In the genomic region with DNA sequence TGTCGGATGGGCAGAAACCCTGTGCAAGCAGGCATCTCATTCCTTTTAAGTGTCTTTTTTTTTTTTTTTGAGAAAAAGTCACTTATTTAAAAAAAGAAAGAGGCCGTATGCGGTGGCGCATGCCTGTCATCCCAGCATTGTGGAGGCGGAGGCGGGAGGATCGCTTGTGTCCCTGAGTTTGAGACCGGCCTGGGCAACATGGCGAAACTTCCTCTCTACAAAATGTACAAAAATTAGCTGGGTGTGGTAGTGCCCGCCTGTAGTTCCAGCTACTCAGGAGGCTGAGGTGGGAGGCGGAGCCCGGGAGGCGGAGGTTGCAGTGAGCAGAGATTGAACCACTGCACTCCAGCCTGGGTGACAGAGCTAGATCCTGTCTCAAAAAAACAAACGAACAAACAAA, we compare ENCODE assay signal across 10 cellular contexts. TPM values are rescaled to one million over a fixed set of nuclear protein-coding genes. Genes with fewer than 3 reads are reported as not detected.
DNase-seq lines count a peak whose midpoint lies in the region; ATAC-seq, FAIRE-seq and TF ChIP-seq lines count a peak whose summit lies in the region.
"Had no signal": no experiment of that assay in that cellular context is flagged by ENCODE, and none has a peak within 500 bp of the region (broad histone marks: within the 10 kb centered on the region; RNA-seq: fewer than 3 reads in every experiment).

No MANE protein-coding gene starts in this region.

- no peak overlapping the region for H3K27ac Mint-ChIP-seq in activated CD4-positive, alpha-beta T cell treated with anti-CD3 and anti-CD28 coated beads, Interleukin-2, amount 10 ng/mL, durations not matched to agents 7 days and 5 days
- H3K27ac Mint-ChIP-seq in activated CD8-positive, alpha-beta T cell treated with anti-CD3 and anti-CD28 coated beads, Interleukin-2, amount 10 ng/mL, durations not matched to agents 7 days and 5 days: no peak overlapping the region

- H3K9me3 Mint-ChIP-seq in activated CD4-positive, alpha-beta T cell treated with anti-CD3 and anti-CD28 coated beads, Interleukin-2, amount 10 ng/mL, durations not matched to agents 7 days and 5 days: no peaks in the 10 kb centered on the region
- H3K9me3 Mint-ChIP-seq in activated CD8-positive, alpha-beta T cell treated with anti-CD3 and anti-CD28 coated beads, Interleukin-2, amount 10 ng/mL, durations not matched to agents 7 days and 5 days (ENCODE audit: insufficient read depth): no peaks in the 10 kb centered on the region

- peaks cover 5% of the 10 kb centered on the region for H3K36me3 Mint-ChIP-seq in activated CD4-positive, alpha-beta T cell treated with anti-CD3 and anti-CD28 coated beads, Interleukin-2, amount 10 ng/mL, durations not matched to agents 7 days and 5 days (ENCODE audit: low read depth)
- H3K36me3 Mint-ChIP-seq in activated CD8-positive, alpha-beta T cell treated with anti-CD3 and anti-CD28 coated beads, Interleukin-2, amount 10 ng/mL, durations not matched to agents 7 days and 5 days (ENCODE audit: low read depth): peaks cover 2% of the 10 kb centered on the region

- peaks cover 22% of the 10 kb centered on the region for H3K79me2 ChIP-seq in hepatocyte

- no peak for TF ChIP-seq CTCF in hepatocyte (IDR thresholded peaks at IDR 0.05; ENCODE audit: poor library complexity)

- WGBS in hepatocyte (ENCODE audit: low lambda C conversion rate, missing lambda C conversion rate): 92% methylated on average over 14 of the region's 14 CpGs
- 55 to 86% (median 58%) methylated on average over 14 of the region's 14 CpGs for WGBS in small intestine, 3 donors

- peaks cover 27% of the 10 kb centered on the region for H3K4me1 Mint-ChIP-seq in activated CD4-positive, alpha-beta T cell treated with anti-CD3 and anti-CD28 coated beads, Interleukin-2, amount 10 ng/mL, durations not matched to agents 7 days and 5 days
- H3K4me1 Mint-ChIP-seq in activated CD8-positive, alpha-beta T cell treated with anti-CD3 and anti-CD28 coated beads, Interleukin-2, amount 10 ng/mL, durations not matched to agents 7 days and 5 days (ENCODE audit: low read depth): peaks cover 17% of the 10 kb centered on the region

- H3K36me3 ChIP-seq in hepatocyte (replicated peaks; ENCODE audit: insufficient read depth, low read depth): no peaks in the 10 kb centered on the region
- H3K36me3 ChIP-seq in subcutaneous abdominal adipose tissue (ENCODE audit: control insufficient read depth in 5 of 5, insufficient read depth in 5 of 5, low read length in 5 of 5): peaks cover 0 to 4% (median 0%) of the 10 kb centered on the region in 5 donors
- H3K36me3 ChIP-seq in small intestine (ENCODE audit: control insufficient read depth in 2 of 2, insufficient read depth in 2 of 2, low read length in 2 of 2): no peaks in the 10 kb centered on the region

- ATAC-seq in activated CD8-positive, alpha-beta T cell treated with anti-CD3 and anti-CD28 coated beads, Interleukin-2, amount 10 ng/mL, durations not matched to agents 7 days and 5 days: no peak
- no peak for ATAC-seq in left colon

- H2AFZ ChIP-seq in hepatocyte: no peak overlapping the region

- no peak for FAIRE-seq in small intestine (lab: Jason Lieb, UNC)
- no peak for FAIRE-seq in GM19239 (lab: Jason Lieb, UNC)

- peaks cover 28% of the 10 kb centered on the region for H3K27me3 Mint-ChIP-seq in activated CD4-positive, alpha-beta T cell treated with anti-CD3 and anti-CD28 coated beads, Interleukin-2, amount 10 ng/mL, durations not matched to agents 7 days and 5 days
- peaks cover 26% of the 10 kb centered on the region for H3K27me3 Mint-ChIP-seq in activated CD8-positive, alpha-beta T cell treated with anti-CD3 and anti-CD28 coated beads, Interleukin-2, amount 10 ng/mL, durations not matched to agents 7 days and 5 days (ENCODE audit: low read depth)

- DNase-seq in activated CD4-positive, alpha-beta T cell treated with anti-CD3 and anti-CD28 coated beads, Interleukin-2, amount 10 ng/mL, durations not matched to agents 7 days and 5 days: no peak
- no peak for DNase-seq in activated CD4-positive, alpha-beta T cell treated with anti-CD3 and anti-CD28 coated beads for 1 hour
- DNase-seq in activated CD8-positive, alpha-beta T cell treated with anti-CD3 and anti-CD28 coated beads, Interleukin-2, amount 10 ng/mL, durations not matched to agents 7 days and 5 days: no peak
- no peak for DNase-seq in hepatocyte (ENCODE audit: low spot score)
- no peak for DNase-seq in left colon
- no peak for DNase-seq in small intestine
- no peak for DNase-seq in GM19239 (ENCODE audit: insufficient read length, low spot score)
- DNase-seq: activated CD8-positive, alpha-beta memory T cell treated with anti-CD3 and anti-CD28 coated beads for 24 hours; foreskin melanocyte had no signal

- CTCF ChIA-PET in activated CD4-positive, alpha-beta T cell treated with anti-CD3 and anti-CD28 coated beads, Interleukin-2, amount 10 ng/mL, durations not matched to agents 7 days and 5 days (lab: Charles Lee): interaction anchor here (0.6 to 2.3 kb wide), 3 partner anchors 9 to 665 kb away, joined by 3 to 13 read pairs (median 3); no protein-coding TSS in a partner anchor
- CTCF ChIA-PET in activated CD8-positive, alpha-beta T cell treated with anti-CD3 and anti-CD28 coated beads, Interleukin-2, amount 10 ng/mL, durations not matched to agents 7 days and 5 days (lab: Charles Lee): interaction anchor here (0.7 to 0.9 kb wide), 2 partner anchors 37 to 137 kb away, joined by 3 read pairs; partner anchors contain the start of gene ERO1B

- H3K27ac ChIP-seq in hepatocyte (no peak overlapping the region), subcutaneous abdominal adipose tissue (ENCODE audit: low read depth, low read length) (no peak overlapping the region), small intestine (ENCODE audit: low read depth in 1 of 2, low read length in 1 of 2) (no peak overlapping the region)

- H3K4me1 ChIP-seq in hepatocyte (ENCODE audit: insufficient read depth) (peaks cover 22% of the 10 kb centered on the region), subcutaneous abdominal adipose tissue (ENCODE audit: control insufficient read depth in 5 of 5, insufficient read depth in 5 of 5, low read length in 5 of 5) (peaks cover 1 to 55% (median 28%) of the 10 kb centered on the region in 5 donors), small intestine (ENCODE audit: control insufficient read depth in 2 of 2, insufficient read depth in 1 of 2, low read depth in 1 of 2, low read length in 1 of 2) (peaks cover 0 to 5% of the 10 kb centered on the region in 2 donors)

- H4K20me1 ChIP-seq in hepatocyte (ENCODE audit: insufficient read depth, poor library complexity, severe bottlenecking): peaks cover 23% of the 10 kb centered on the region

- intact Hi-C loops in left colon (cut with DNase I, micrococcal nuclease): no loop called here

- peak overlapping the region in 1 of 5 donors; percentile 76 for H3K9ac ChIP-seq in subcutaneous abdominal adipose tissue (ENCODE audit: low read length in 5 of 5)

- no peaks in the 10 kb centered on the region for H3K9me2 ChIP-seq in hepatocyte (replicated peaks; ENCODE audit: insufficient read depth)

- peak overlapping the region; percentile 80 for H3K4me2 ChIP-seq in hepatocyte

- H3K4me3 ChIP-seq in hepatocyte (peak overlapping the region; percentile 81), subcutaneous abdominal adipose tissue (ENCODE audit: low read depth in 1 of 5, low read length in 5 of 5) (peak overlapping the region; percentile 84 to 92 (median 90)), small intestine (ENCODE audit: low read depth in 1 of 2, low read length in 2 of 2) (peak overlapping the region in 1 of 2 donors; percentile 82)

- POLR2A ChIA-PET in activated CD4-positive, alpha-beta T cell treated with anti-CD3 and anti-CD28 coated beads, Interleukin-2, amount 10 ng/mL, durations not matched to agents 7 days and 5 days (lab: Charles Lee): no interaction called here
- POLR2A ChIA-PET in activated CD8-positive, alpha-beta T cell treated with anti-CD3 and anti-CD28 coated beads, Interleukin-2, amount 10 ng/mL, durations not matched to agents 7 days and 5 days (lab: Charles Lee): interaction anchor here (2.1 kb wide), 1 partner anchor 12 kb away, joined by 4 read pairs; no protein-coding TSS in a partner anchor

- H3K4me3 Mint-ChIP-seq in activated CD4-positive, alpha-beta T cell treated with anti-CD3 and anti-CD28 coated beads, Interleukin-2, amount 10 ng/mL, durations not matched to agents 7 days and 5 days: peak overlapping the region; percentile 93
- peak overlapping the region; percentile 94 for H3K4me3 Mint-ChIP-seq in activated CD8-positive, alpha-beta T cell treated with anti-CD3 and anti-CD28 coated beads, Interleukin-2, amount 10 ng/mL, durations not matched to agents 7 days and 5 days

- H3K27me3 ChIP-seq in hepatocyte (peaks cover 17% of the 10 kb centered on the region), subcutaneous abdominal adipose tissue (ENCODE audit: control insufficient read depth in 5 of 5, insufficient read depth in 4 of 5, low read length in 5 of 5) (peaks cover 0 to 17% (median 8%) of the 10 kb centered on the region in 5 donors), small intestine (ENCODE audit: control insufficient read depth in 2 of 2, insufficient read depth in 2 of 2, low read length in 2 of 2) (no peaks in the 10 kb centered on the region)

- no peaks in the 10 kb centered on the region for H3K9me3 ChIP-seq in hepatocyte (ENCODE audit: low read depth)
- no peaks in the 10 kb centered on the region for H3K9me3 ChIP-seq in subcutaneous abdominal adipose tissue (ENCODE audit: control insufficient read depth in 5 of 5, low read length in 5 of 5)
- no peaks in the 10 kb centered on the region for H3K9me3 ChIP-seq in small intestine (ENCODE audit: control insufficient read depth, low read depth)

RNA-seq across cellular contexts. Expression of gene GPR137B, which starts 1.7 kb away (rescaled TPM):
- total RNA-seq in activated CD4-positive, alpha-beta T cell treated with anti-CD3 and anti-CD28 coated beads, Interleukin-2, amount 10 ng/mL, durations not matched to agents 7 days and 5 days: 1 to 10 TPM; 5.0 to 5.8 TPM
- total RNA-seq in activated CD8-positive, alpha-beta T cell treated with anti-CD3 and anti-CD28 coated beads, Interleukin-2, amount 10 ng/mL, durations not matched to agents 7 days and 5 days: 1 to 10 TPM; 4.9 to 5.0 TPM
- 13.4 and 15.5 TPM in 2 replicates for total RNA-seq in hepatocyte
- polyA plus RNA-seq in hepatocyte: 12.2 and 13.0 TPM in 2 replicates
- total RNA-seq in left colon: 1 to 10 TPM; 3.8 to 9.5 TPM
- polyA plus RNA-seq in small intestine: 1 to 10 TPM; 2.0 to 6.0 (median 5.4) TPM
